Comparison of ENCODE assay signal across 17 cellular contexts in the genomic region with DNA sequence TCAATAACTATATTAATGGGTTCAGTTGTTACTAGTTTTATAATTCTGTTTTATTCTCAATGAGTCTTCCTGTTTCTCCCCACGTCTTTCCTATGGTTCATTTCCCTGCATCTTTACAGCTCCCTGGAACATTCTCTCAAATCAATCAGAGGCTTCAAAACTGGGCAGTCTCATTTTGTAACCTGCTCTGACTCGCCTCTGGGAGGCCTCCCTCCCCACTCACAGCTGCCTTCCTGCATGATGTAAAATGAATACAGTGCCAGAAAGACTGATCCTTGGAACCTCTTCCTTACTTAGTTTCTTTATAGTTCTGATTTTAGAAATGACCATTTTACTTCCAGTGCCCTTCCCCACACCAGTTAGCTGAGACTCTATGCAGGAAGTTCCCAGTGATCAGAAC.
DNase-seq lines count a peak whose midpoint lies in the region; ATAC-seq and TF ChIP-seq lines count a peak whose summit lies in the region.
"Had no signal": no experiment of that assay in that cellular context is flagged by ENCODE, and none has a peak within 500 bp of the region (broad histone marks: within the 10 kb centered on the region; RNA-seq: fewer than 3 reads in every experiment).

No MANE protein-coding gene starts in this region.

- no peak overlapping the region for H2AFZ ChIP-seq in OCI-LY7 (ENCODE audit: low read length)

- peaks cover 29% of the 10 kb centered on the region for H3K4me1 ChIP-seq in foreskin keratinocyte
- no peaks in the 10 kb centered on the region for H3K4me1 ChIP-seq in OCI-LY7 (ENCODE audit: insufficient read depth, low read length, poor library complexity, severe bottlenecking)
- no peaks in the 10 kb centered on the region for H3K4me1 ChIP-seq in heart left ventricle

- H3K27me3 ChIP-seq in foreskin keratinocyte = no peaks in the 10 kb centered on the region
- no peaks in the 10 kb centered on the region for H3K27me3 ChIP-seq in dorsolateral prefrontal cortex
- H3K27me3 ChIP-seq in heart left ventricle = no peaks in the 10 kb centered on the region

- no peak overlapping the region for H3K4me2 ChIP-seq in OCI-LY7 (ENCODE audit: low read length)
- H3K4me2 ChIP-seq: A549 had no signal

- CTCF ChIA-PET in OCI-LY7 (lab: Charles Lee; ENCODE audit: unreplicated experiment) = no interaction called here

- WGBS in heart left ventricle, 4 donors = 54 to 59% (median 57%) methylated on average over 2 of the region's 2 CpGs

- no TSS peak for BruUV-seq in OCI-LY7 (replicated peaks; lab: Mats Ljungman, UMichigan)

- no peaks in the 10 kb centered on the region for H3K79me2 ChIP-seq in OCI-LY7 (ENCODE audit: insufficient read depth, low read depth, low read length)

- peak; percentile 80 for ATAC-seq in foreskin keratinocyte
- no peak for ATAC-seq in heart left ventricle
- ATAC-seq: A549, Right ventricle myocardium inferior had no signal

- no peaks in the 10 kb centered on the region for H3K36me3 ChIP-seq in OCI-LY7 (ENCODE audit: insufficient read depth, low read length)
- H3K36me3 ChIP-seq in heart left ventricle = no peaks in the 10 kb centered on the region

- H3K27ac ChIP-seq in foreskin keratinocyte = no peak overlapping the region
- no peak overlapping the region for H3K27ac ChIP-seq in dorsolateral prefrontal cortex
- H3K27ac ChIP-seq in OCI-LY7 (ENCODE audit: low read depth, low read length, poor library complexity, severe bottlenecking) = no peak overlapping the region
- no peak overlapping the region for H3K27ac ChIP-seq in heart left ventricle
- H3K27ac ChIP-seq: A549, C4-2B had no signal

- intact Hi-C loops in dorsolateral prefrontal cortex (cut with DNase I) = no loop called here
- intact Hi-C loops in OCI-LY7 (cut with micrococcal nuclease; ENCODE audit: unreplicated experiment) = no loop called here
- intact Hi-C loops in heart left ventricle (cut with DNase I) = no loop called here

- H3K4me3 ChIP-seq in choroid plexus epithelial cell (ENCODE audit: low read depth, low read length) (no peak overlapping the region), dorsolateral prefrontal cortex (no peak overlapping the region), OCI-LY7 (ENCODE audit: low read depth, low read length, poor library complexity, severe bottlenecking) (no peak overlapping the region), heart left ventricle (no peak overlapping the region)
- H3K4me3 ChIP-seq: A549 had no signal

- no peak for TF ChIP-seq POLR2A in heart left ventricle (IDR thresholded peaks at IDR 0.05)

- no peaks in the 10 kb centered on the region for H4K20me1 ChIP-seq in OCI-LY7 (ENCODE audit: insufficient read depth, low read length)

- TF ChIP-seq CTCF in choroid plexus epithelial cell (conservative IDR thresholded peaks at IDR 0.05; ENCODE audit: low read depth, low read length) (peak; percentile 21), foreskin keratinocyte (conservative IDR thresholded peaks at IDR 0.05) (peak; percentile 56), dorsolateral prefrontal cortex (IDR thresholded peaks at IDR 0.05 in 54 of 56, conservative IDR thresholded peaks at IDR 0.05 in 2 of 56; ENCODE audit: low read depth in 1 of 56, partially characterized antibody in 56 of 56) (no peak), OCI-LY7 (conservative IDR thresholded peaks at IDR 0.05; ENCODE audit: low read length) (no peak), heart left ventricle (IDR thresholded peaks at IDR 0.05) (no peak)

- POLR2A ChIA-PET in OCI-LY7 (lab: Charles Lee) = no interaction called here

- no peaks in the 10 kb centered on the region for H3K9me2 ChIP-seq in OCI-LY7 (ENCODE audit: insufficient read depth, low read length)

- DNase-seq in ELR (ENCODE audit: low read depth) = peak; percentile 13
- peak; percentile 24 for DNase-seq in NCI-H226
- DNase-seq in choroid plexus epithelial cell (ENCODE audit: low read depth) = peak; percentile 39
- DNase-seq in foreskin keratinocyte = peak; percentile 40 to 59
- DNase-seq in dorsolateral prefrontal cortex = no peak
- no peak for DNase-seq in OCI-LY7 (ENCODE audit: low spot score)
- DNase-seq in heart left ventricle = no peak
- DNase-seq in H4 (ENCODE audit: low spot score) = no peak
- DNase-seq: DMS 273 treated with DMSO at 0.1 percent for 48 hours, Kasumi-1, NCI-H1417 treated with DMSO at 0.1 percent for 48 hours, NCI-H1930, NCI-H2171 treated with DMSO at 0.1 percent for 48 hours, NCI-H82 had no signal

- H3K9me3 ChIP-seq in OCI-LY7 (ENCODE audit: low read length) (no peaks in the 10 kb centered on the region), heart left ventricle (no peaks in the 10 kb centered on the region)
- H3K9me3 ChIP-seq: A549 had no signal

Comparison
In these comparisons a context has a peak if more than half of its experiments do, and no peak if none do; other contexts are left out.
1. DNase-seq: peak in ELR (single experiment), NCI-H226 (single experiment), choroid plexus epithelial cell (single experiment) and foreskin keratinocyte (2 of 2); none in dorsolateral prefrontal cortex (0 of 10), OCI-LY7 (single experiment), heart left ventricle (0 of 5) and H4 (single experiment).
2. CTCF ChIP-seq: peak in choroid plexus epithelial cell (single experiment) and foreskin keratinocyte (single experiment); none in dorsolateral prefrontal cortex (0 of 56), OCI-LY7 (single experiment) and heart left ventricle (0 of 12).